13 cellular contexts compared by ENCODE assay signal in genomic region chr7:121313220-121313792, GRCh38. TPM values are rescaled to one million over a fixed set of nuclear protein-coding genes. Genes with fewer than 3 reads are reported as not detected.
DNase-seq lines count a peak whose midpoint lies in the region; ATAC-seq and TF ChIP-seq lines count a peak whose summit lies in the region.
"Had no signal": no experiment of that assay in that cellular context is flagged by ENCODE, and none has a peak within 500 bp of the region (broad histone marks: within the 10 kb centered on the region; RNA-seq: fewer than 3 reads in every experiment).

No MANE protein-coding gene starts in this region.

- TF ChIP-seq POLR2A in vagina (IDR thresholded peaks at IDR 0.05): no peak

- DNase-seq in NCI-H2029 treated with DMSO at 0.1 percent for 48 hours (lab: John Stamatoyannopoulos, UW) (peak; percentile 68), NCI-H2029 (lab: John Stamatoyannopoulos, UW) (no peak), MM.1S (no peak), vagina (ENCODE audit: extremely low spot score in 2 of 2) (no peak), anterior cingulate cortex (lab: John Stamatoyannopoulos, UW) (no peak)
- DNase-seq in effector memory CD4-positive, alpha-beta T cell: no peak
- DNase-seq: activated naive CD8-positive, alpha-beta T cell treated with anti-CD3 and anti-CD28 coated beads for 36 hours; NCI-H1048; right lobe of liver had no signal

- H3K36me3 ChIP-seq in MM.1S (replicated peaks; ENCODE audit: insufficient read depth, low read length) (no peaks in the 10 kb centered on the region), vagina (no peaks in the 10 kb centered on the region)
- no peaks in the 10 kb centered on the region for H3K36me3 ChIP-seq in effector memory CD4-positive, alpha-beta T cell (ENCODE audit: control insufficient read depth, insufficient read depth, low read length)
- H3K36me3 ChIP-seq: right lobe of liver had no signal

- H3K27me3 ChIP-seq in MM.1S (replicated peaks; ENCODE audit: insufficient read depth, low read length) (no peaks in the 10 kb centered on the region), vagina (no peaks in the 10 kb centered on the region)
- no peaks in the 10 kb centered on the region for H3K27me3 ChIP-seq in effector memory CD4-positive, alpha-beta T cell (replicated peaks; ENCODE audit: control insufficient read depth, insufficient read depth, low read length, poor library complexity, severe bottlenecking)
- H3K27me3 ChIP-seq: right lobe of liver had no signal

- H3K4me3 ChIP-seq in MM.1S (ENCODE audit: low read length) (0 out of 2 replicates have a peak overlapping the region, but pooled peaks have one; percentile 4), vagina (no peak overlapping the region)
- H3K4me3 ChIP-seq in effector memory CD4-positive, alpha-beta T cell (ENCODE audit: insufficient read depth, low read depth, low read length, poor library complexity, severe bottlenecking): no peak overlapping the region
- H3K4me3 ChIP-seq: right lobe of liver had no signal

- no peaks in the 10 kb centered on the region for H3F3A ChIP-seq in MM.1S (ENCODE audit: insufficient read depth, low read length)

- peaks cover 14% of the 10 kb centered on the region for H3K4me1 ChIP-seq in MM.1S (ENCODE audit: low read length)
- H3K4me1 ChIP-seq in vagina: peaks cover 21% of the 10 kb centered on the region
- H3K4me1 ChIP-seq in effector memory CD4-positive, alpha-beta T cell (ENCODE audit: control insufficient read depth, insufficient read depth, low read length, poor library complexity, severe bottlenecking): no peaks in the 10 kb centered on the region

- H3K27ac ChIP-seq in MM.1S (ENCODE audit: low read length) (no peak overlapping the region), vagina (peak overlapping the region; percentile 5)
- no peak overlapping the region for H3K27ac ChIP-seq in effector memory CD4-positive, alpha-beta T cell (ENCODE audit: insufficient read depth, low read length, poor library complexity, severe bottlenecking)
- H3K27ac ChIP-seq: right lobe of liver had no signal

- intact Hi-C loops in vagina (cut with DNase I): no loop called here

- peak overlapping the region; percentile 21; the same call in 1 of the 2 replicates for H2AFZ ChIP-seq in MM.1S (ENCODE audit: low read length)

- no peaks in the 10 kb centered on the region for H4K20me1 ChIP-seq in MM.1S (ENCODE audit: insufficient read depth, low read length)

- H3K79me2 ChIP-seq in MM.1S (ENCODE audit: low read length): no peaks in the 10 kb centered on the region

- peak overlapping the region; percentile 55; the same call in 1 of the 2 replicates for H3K4me2 ChIP-seq in MM.1S (ENCODE audit: low read depth, low read length)

- H3K9ac ChIP-seq in MM.1S (ENCODE audit: low read length): no peak overlapping the region

- H3K9me3 ChIP-seq in MM.1S (replicated peaks; ENCODE audit: insufficient read depth, low read length) (no peaks in the 10 kb centered on the region), vagina (no peaks in the 10 kb centered on the region)
- no peaks in the 10 kb centered on the region for H3K9me3 ChIP-seq in effector memory CD4-positive, alpha-beta T cell (ENCODE audit: control insufficient read depth, low read length)
- H3K9me3 ChIP-seq: right lobe of liver had no signal

- TF ChIP-seq CTCF in MM.1S (IDR thresholded peaks at IDR 0.05; ENCODE audit: low read length) (no peak), vagina (IDR thresholded peaks at IDR 0.05) (no peak)

- H3K9me2 ChIP-seq in MM.1S (replicated peaks; ENCODE audit: insufficient read depth, low read length): no peaks in the 10 kb centered on the region

- ATAC-seq in esophagus mucosa (peak; percentile 93), HG02981 (IDR thresholded peaks at IDR 0.05; ENCODE audit: unreplicated experiment) (no peak)

RNA-seq across cellular contexts. Expression of gene WNT16, which starts 15.5 kb away (rescaled TPM):
- total RNA-seq in esophagus mucosa (0.12 TPM), vagina (7.4 TPM)
- total RNA-seq: activated naive CD8-positive, alpha-beta T cell treated with anti-CD3 and anti-CD28 coated beads for 36 hours; dermis microvascular lymphatic vessel endothelial cell; H4; right lobe of liver had no signal
